ENCODE assay signal across 1 cellular context in the genomic region with DNA sequence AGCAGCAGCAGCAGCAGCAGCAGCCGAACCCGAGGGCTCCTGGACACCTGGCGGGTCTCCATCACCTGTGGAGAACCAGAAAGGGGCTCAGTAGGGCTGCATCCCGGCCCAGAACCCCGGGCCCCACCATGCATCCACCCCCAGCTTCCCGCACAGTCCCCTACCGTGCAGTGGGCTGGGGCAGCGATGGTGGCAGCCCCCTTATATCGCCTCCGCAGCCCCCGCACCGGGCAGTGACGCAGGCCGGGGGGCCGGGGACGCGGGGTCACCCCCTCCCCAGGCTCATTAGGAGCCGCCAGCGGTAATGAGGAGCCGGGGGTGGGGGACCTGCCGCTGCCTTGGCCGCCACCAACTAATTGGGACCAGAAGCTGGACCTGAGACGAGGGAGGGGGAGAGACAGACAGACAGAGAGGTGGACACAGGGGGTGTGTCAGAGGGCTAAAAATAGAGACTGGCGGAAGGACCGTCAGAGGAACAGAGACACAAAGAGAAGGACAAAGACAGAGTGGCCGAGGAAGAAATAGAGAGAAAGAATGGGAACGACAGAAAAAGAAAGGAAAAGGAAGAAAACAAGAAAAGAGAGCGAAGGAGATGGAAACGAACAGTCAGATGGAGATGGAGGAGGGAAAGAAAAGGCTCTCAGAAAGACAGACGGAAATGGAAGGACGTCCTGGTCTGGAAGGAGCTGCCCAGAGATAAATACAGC.
A peak's percentile ranks its signal among the peaks of the same experiment; 100 is the strongest.
TF ChIP-seq lines count a peak whose summit lies in the region.

A gene with protein sequence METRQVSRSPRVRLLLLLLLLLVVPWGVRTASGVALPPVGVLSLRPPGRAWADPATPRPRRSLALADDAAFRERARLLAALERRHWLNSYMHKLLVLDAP (minus strand): TSS at position 164 of the 707 bp plus-strand sequence. CDS start 102 bp downstream, at position 62.

TF ChIP-seq in K562, 482 proteins besides CTCF, POLR2A, EP300 and RAD21 (continued from another document and continues in another):
- TF ChIP-seq, protein P1, sequence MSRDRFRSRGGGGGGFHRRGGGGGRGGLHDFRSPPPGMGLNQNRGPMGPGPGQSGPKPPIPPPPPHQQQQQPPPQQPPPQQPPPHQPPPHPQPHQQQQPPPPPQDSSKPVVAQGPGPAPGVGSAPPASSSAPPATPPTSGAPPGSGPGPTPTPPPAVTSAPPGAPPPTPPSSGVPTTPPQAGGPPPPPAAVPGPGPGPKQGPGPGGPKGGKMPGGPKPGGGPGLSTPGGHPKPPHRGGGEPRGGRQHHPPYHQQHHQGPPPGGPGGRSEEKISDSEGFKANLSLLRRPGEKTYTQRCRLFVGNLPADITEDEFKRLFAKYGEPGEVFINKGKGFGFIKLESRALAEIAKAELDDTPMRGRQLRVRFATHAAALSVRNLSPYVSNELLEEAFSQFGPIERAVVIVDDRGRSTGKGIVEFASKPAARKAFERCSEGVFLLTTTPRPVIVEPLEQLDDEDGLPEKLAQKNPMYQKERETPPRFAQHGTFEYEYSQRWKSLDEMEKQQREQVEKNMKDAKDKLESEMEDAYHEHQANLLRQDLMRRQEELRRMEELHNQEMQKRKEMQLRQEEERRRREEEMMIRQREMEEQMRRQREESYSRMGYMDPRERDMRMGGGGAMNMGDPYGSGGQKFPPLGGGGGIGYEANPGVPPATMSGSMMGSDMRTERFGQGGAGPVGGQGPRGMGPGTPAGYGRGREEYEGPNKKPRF (IDR thresholded peaks at IDR 0.05; ENCODE audit: low read depth, low read length), result no peak
- TF ChIP-seq, protein P2, sequence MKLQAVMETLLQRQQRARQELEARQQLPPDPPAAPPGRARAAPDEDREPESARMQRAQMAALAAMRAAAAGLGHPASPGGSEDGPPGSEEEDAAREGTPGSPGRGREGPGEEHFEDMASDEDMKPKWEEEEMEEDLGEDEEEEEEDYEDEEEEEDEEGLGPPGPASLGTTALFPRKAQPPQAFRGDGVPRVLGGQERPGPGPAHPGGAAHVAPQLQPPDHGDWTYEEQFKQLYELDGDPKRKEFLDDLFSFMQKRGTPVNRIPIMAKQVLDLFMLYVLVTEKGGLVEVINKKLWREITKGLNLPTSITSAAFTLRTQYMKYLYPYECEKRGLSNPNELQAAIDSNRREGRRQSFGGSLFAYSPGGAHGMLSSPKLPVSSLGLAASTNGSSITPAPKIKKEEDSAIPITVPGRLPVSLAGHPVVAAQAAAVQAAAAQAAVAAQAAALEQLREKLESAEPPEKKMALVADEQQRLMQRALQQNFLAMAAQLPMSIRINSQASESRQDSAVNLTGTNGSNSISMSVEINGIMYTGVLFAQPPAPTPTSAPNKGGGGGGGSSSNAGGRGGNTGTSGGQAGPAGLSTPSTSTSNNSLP (IDR thresholded peaks at IDR 0.05; ENCODE audit: borderline replicate concordance, low read depth, low read length), result no peak
- TF ChIP-seq MEF2D (tag; conservative IDR thresholded peaks at IDR 0.05; ENCODE audit: low read depth) (peak; percentile 95), HDAC1 (IDR thresholded peaks at IDR 0.05) (peak in 1 of 2 experiments; percentile 85; a peak in 2 of 4 replicates), ZNF778 (CRISPR knock-in tag; IDR thresholded peaks at IDR 0.05) (no peak), BCL6 (CRISPR knock-in tag; IDR thresholded peaks at IDR 0.05) (no peak), ZNF644 (tag; IDR thresholded peaks at IDR 0.05; ENCODE audit: low read depth) (no peak), ZFP36 (IDR thresholded peaks at IDR 0.05; ENCODE audit: low read depth, low read length, partially characterized antibody) (no peak), RCOR1 (IDR thresholded peaks at IDR 0.05; ENCODE audit: borderline replicate concordance in 1 of 2, low read depth in 2 of 2, low read length in 2 of 2) (no peak), CAMTA2 (CRISPR knock-in tag; conservative IDR thresholded peaks at IDR 0.05) (no peak), FOXK2 (conservative IDR thresholded peaks at IDR 0.05 in 1 of 2, IDR thresholded peaks at IDR 0.05 in 1 of 2; ENCODE audit: low read depth in 2 of 2) (peak in 1 of 2 experiments; percentile 56; a peak in 1 of 4 replicates)
- TF ChIP-seq, protein P3, sequence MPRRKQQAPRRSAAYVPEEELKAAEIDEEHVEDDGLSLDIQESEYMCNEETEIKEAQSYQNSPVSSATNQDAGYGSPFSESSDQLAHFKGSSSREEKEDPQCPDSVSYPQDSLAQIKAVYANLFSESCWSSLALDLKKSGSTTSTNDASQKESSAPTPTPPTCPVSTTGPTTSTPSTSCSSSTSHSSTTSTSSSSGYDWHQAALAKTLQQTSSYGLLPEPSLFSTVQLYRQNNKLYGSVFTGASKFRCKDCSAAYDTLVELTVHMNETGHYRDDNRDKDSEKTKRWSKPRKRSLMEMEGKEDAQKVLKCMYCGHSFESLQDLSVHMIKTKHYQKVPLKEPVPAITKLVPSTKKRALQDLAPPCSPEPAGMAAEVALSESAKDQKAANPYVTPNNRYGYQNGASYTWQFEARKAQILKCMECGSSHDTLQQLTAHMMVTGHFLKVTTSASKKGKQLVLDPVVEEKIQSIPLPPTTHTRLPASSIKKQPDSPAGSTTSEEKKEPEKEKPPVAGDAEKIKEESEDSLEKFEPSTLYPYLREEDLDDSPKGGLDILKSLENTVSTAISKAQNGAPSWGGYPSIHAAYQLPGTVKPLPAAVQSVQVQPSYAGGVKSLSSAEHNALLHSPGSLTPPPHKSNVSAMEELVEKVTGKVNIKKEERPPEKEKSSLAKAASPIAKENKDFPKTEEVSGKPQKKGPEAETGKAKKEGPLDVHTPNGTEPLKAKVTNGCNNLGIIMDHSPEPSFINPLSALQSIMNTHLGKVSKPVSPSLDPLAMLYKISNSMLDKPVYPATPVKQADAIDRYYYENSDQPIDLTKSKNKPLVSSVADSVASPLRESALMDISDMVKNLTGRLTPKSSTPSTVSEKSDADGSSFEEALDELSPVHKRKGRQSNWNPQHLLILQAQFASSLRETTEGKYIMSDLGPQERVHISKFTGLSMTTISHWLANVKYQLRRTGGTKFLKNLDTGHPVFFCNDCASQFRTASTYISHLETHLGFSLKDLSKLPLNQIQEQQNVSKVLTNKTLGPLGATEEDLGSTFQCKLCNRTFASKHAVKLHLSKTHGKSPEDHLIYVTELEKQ (CRISPR knock-in tag; IDR thresholded peaks at IDR 0.05), result no peak
- TF ChIP-seq, protein P4, sequence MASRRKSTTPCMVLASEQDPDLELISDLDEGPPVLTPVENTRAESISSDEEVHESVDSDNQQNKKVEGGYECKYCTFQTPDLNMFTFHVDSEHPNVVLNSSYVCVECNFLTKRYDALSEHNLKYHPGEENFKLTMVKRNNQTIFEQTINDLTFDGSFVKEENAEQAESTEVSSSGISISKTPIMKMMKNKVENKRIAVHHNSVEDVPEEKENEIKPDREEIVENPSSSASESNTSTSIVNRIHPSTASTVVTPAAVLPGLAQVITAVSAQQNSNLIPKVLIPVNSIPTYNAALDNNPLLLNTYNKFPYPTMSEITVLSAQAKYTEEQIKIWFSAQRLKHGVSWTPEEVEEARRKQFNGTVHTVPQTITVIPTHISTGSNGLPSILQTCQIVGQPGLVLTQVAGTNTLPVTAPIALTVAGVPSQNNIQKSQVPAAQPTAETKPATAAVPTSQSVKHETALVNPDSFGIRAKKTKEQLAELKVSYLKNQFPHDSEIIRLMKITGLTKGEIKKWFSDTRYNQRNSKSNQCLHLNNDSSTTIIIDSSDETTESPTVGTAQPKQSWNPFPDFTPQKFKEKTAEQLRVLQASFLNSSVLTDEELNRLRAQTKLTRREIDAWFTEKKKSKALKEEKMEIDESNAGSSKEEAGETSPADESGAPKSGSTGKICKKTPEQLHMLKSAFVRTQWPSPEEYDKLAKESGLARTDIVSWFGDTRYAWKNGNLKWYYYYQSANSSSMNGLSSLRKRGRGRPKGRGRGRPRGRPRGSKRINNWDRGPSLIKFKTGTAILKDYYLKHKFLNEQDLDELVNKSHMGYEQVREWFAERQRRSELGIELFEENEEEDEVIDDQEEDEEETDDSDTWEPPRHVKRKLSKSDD (conservative IDR thresholded peaks at IDR 0.05; ENCODE audit: low read length), result no peak
- TF ChIP-seq, protein P5, sequence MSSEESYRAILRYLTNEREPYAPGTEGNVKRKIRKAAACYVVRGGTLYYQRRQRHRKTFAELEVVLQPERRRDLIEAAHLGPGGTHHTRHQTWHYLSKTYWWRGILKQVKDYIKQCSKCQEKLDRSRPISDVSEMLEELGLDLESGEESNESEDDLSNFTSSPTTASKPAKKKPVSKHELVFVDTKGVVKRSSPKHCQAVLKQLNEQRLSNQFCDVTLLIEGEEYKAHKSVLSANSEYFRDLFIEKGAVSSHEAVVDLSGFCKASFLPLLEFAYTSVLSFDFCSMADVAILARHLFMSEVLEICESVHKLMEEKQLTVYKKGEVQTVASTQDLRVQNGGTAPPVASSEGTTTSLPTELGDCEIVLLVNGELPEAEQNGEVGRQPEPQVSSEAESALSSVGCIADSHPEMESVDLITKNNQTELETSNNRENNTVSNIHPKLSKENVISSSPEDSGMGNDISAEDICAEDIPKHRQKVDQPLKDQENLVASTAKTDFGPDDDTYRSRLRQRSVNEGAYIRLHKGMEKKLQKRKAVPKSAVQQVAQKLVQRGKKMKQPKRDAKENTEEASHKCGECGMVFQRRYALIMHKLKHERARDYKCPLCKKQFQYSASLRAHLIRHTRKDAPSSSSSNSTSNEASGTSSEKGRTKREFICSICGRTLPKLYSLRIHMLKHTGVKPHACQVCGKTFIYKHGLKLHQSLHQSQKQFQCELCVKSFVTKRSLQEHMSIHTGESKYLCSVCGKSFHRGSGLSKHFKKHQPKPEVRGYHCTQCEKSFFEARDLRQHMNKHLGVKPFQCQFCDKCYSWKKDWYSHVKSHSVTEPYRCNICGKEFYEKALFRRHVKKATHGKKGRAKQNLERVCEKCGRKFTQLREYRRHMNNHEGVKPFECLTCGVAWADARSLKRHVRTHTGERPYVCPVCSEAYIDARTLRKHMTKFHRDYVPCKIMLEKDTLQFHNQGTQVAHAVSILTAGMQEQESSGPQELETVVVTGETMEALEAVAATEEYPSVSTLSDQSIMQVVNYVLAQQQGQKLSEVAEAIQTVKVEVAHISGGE (CRISPR knock-in tag; IDR thresholded peaks at IDR 0.05), result no peak
- TF ChIP-seq, protein P6, sequence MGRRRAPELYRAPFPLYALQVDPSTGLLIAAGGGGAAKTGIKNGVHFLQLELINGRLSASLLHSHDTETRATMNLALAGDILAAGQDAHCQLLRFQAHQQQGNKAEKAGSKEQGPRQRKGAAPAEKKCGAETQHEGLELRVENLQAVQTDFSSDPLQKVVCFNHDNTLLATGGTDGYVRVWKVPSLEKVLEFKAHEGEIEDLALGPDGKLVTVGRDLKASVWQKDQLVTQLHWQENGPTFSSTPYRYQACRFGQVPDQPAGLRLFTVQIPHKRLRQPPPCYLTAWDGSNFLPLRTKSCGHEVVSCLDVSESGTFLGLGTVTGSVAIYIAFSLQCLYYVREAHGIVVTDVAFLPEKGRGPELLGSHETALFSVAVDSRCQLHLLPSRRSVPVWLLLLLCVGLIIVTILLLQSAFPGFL (CRISPR knock-in tag; IDR thresholded peaks at IDR 0.05), result no peak
- TF ChIP-seq, protein P7, sequence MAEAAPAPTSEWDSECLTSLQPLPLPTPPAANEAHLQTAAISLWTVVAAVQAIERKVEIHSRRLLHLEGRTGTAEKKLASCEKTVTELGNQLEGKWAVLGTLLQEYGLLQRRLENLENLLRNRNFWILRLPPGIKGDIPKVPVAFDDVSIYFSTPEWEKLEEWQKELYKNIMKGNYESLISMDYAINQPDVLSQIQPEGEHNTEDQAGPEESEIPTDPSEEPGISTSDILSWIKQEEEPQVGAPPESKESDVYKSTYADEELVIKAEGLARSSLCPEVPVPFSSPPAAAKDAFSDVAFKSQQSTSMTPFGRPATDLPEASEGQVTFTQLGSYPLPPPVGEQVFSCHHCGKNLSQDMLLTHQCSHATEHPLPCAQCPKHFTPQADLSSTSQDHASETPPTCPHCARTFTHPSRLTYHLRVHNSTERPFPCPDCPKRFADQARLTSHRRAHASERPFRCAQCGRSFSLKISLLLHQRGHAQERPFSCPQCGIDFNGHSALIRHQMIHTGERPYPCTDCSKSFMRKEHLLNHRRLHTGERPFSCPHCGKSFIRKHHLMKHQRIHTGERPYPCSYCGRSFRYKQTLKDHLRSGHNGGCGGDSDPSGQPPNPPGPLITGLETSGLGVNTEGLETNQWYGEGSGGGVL (CRISPR knock-in tag; IDR thresholded peaks at IDR 0.05), result no peak
- TF ChIP-seq, protein P8, sequence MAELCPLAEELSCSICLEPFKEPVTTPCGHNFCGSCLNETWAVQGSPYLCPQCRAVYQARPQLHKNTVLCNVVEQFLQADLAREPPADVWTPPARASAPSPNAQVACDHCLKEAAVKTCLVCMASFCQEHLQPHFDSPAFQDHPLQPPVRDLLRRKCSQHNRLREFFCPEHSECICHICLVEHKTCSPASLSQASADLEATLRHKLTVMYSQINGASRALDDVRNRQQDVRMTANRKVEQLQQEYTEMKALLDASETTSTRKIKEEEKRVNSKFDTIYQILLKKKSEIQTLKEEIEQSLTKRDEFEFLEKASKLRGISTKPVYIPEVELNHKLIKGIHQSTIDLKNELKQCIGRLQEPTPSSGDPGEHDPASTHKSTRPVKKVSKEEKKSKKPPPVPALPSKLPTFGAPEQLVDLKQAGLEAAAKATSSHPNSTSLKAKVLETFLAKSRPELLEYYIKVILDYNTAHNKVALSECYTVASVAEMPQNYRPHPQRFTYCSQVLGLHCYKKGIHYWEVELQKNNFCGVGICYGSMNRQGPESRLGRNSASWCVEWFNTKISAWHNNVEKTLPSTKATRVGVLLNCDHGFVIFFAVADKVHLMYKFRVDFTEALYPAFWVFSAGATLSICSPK (IDR thresholded peaks at IDR 0.05; ENCODE audit: borderline replicate concordance), result 0 out of 2 replicates have a peak, but pooled peaks have one; percentile 32
- TF ChIP-seq, protein P9, sequence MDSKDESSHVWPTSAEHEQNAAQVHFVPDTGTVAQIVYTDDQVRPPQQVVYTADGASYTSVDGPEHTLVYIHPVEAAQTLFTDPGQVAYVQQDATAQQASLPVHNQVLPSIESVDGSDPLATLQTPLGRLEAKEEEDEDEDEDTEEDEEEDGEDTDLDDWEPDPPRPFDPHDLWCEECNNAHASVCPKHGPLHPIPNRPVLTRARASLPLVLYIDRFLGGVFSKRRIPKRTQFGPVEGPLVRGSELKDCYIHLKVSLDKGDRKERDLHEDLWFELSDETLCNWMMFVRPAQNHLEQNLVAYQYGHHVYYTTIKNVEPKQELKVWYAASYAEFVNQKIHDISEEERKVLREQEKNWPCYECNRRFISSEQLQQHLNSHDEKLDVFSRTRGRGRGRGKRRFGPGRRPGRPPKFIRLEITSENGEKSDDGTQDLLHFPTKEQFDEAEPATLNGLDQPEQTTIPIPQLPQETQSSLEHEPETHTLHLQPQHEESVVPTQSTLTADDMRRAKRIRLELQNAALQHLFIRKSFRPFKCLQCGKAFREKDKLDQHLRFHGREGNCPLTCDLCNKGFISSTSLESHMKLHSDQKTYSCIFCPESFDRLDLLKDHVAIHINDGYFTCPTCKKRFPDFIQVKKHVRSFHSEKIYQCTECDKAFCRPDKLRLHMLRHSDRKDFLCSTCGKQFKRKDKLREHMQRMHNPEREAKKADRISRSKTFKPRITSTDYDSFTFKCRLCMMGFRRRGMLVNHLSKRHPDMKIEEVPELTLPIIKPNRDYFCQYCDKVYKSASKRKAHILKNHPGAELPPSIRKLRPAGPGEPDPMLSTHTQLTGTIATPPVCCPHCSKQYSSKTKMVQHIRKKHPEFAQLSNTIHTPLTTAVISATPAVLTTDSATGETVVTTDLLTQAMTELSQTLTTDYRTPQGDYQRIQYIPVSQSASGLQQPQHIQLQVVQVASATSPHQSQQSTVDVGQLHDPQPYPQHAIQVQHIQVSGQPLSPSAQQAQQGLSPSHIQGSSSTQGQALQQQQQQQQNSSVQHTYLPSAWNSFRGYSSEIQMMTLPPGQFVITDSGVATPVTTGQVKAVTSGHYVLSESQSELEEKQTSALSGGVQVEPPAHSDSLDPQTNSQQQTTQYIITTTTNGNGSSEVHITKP (IDR thresholded peaks at IDR 0.05; ENCODE audit: partially characterized antibody), result peak; percentile 14
